Comparison of ENCODE assay signal across 9 cellular contexts in the genomic region with DNA sequence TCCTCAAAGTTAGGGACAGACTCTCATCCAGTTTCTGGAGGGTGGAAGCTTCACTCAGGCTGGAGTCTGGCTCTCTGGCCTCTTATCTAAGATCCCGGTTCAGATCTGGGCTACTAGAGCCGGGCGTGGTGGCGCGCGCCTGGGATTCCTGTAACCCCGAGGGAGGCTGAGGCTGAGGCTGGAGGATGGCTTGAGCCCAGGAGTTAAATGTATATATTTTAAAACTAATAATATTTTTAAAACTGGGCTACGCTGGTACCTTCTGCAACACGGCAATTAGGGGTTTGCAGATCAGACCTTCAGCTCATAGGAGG. TPM values are rescaled to one million over a fixed set of nuclear protein-coding genes. Genes with fewer than 3 reads are reported as not detected.
DNase-seq lines count a peak whose midpoint lies in the region; ATAC-seq, FAIRE-seq and TF ChIP-seq lines count a peak whose summit lies in the region.
"Had no signal": no experiment of that assay in that cellular context is flagged by ENCODE, and none has a peak within 500 bp of the region (broad histone marks: within the 10 kb centered on the region; RNA-seq: fewer than 3 reads in every experiment).

No MANE protein-coding gene starts in this region.

- H3K9me3 Mint-ChIP-seq in CD8-positive, alpha-beta memory T cell: no peaks in the 10 kb centered on the region

- peak overlapping the region; percentile 90 to 100 (median 98) for H3K4me3 Mint-ChIP-seq in CD8-positive, alpha-beta memory T cell

- CTCF ChIA-PET in CD8-positive, alpha-beta memory T cell (lab: Charles Lee): interaction anchor here (8.8 kb wide), 1 partner anchor 13 kb away, joined by 89 read pairs; no protein-coding TSS in a partner anchor
- CTCF ChIA-PET in Panc1 (lab: Charles Lee): interaction anchor here (1.5 kb wide), 1 partner anchor 12 kb away, joined by 4 read pairs; no protein-coding TSS in a partner anchor

- no peak for DNase-seq in CD8-positive, alpha-beta memory T cell
- DNase-seq in Panc1 (ENCODE audit: low read depth, low spot score): no peak
- DNase-seq in pancreas: no peak
- DNase-seq in D721Med (ENCODE audit: insufficient read length, low spot score): no peak
- DNase-seq in DMS79 treated with DMSO at 0.1 percent for 48 hours (lab: John Stamatoyannopoulos, UW): no peak
- no peak for DNase-seq in D341Med (ENCODE audit: low spot score)

- peaks cover 15% of the 10 kb centered on the region for H3K4me1 ChIP-seq in CD8-positive, alpha-beta memory T cell (ENCODE audit: insufficient read depth, low read length)
- H3K4me1 ChIP-seq in Panc1 (ENCODE audit: control insufficient read depth, insufficient read depth, low read length) (peaks cover 7% of the 10 kb centered on the region), esophagus (ENCODE audit: control insufficient read depth in 2 of 2, insufficient read depth in 2 of 2, low read length in 1 of 2) (peaks cover 3 to 6% of the 10 kb centered on the region in 2 donors), pancreas (peaks cover 0 to 12% (median 4%) of the 10 kb centered on the region in 3 donors)

- peaks cover 16 to 25% (median 18%) of the 10 kb centered on the region in 3 donors for H3K4me1 Mint-ChIP-seq in CD8-positive, alpha-beta memory T cell

- no TSS peak for BruUV-seq in Panc1 (replicated peaks; lab: Mats Ljungman, UMichigan)

- peaks cover 0 to 6% (median 2%) of the 10 kb centered on the region in 3 donors for H3K36me3 Mint-ChIP-seq in CD8-positive, alpha-beta memory T cell

- H3K4me3 ChIP-seq in CD8-positive, alpha-beta memory T cell (ENCODE audit: low read length): peak overlapping the region; percentile 78
- peak overlapping the region; percentile 73 to 96 for H3K4me3 ChIP-seq in Panc1 (ENCODE audit: low read depth in 2 of 2, low read length in 2 of 2)
- H3K4me3 ChIP-seq in esophagus (ENCODE audit: low read depth in 1 of 2, low read length in 2 of 2): peak overlapping the region; percentile 89 to 91
- peak overlapping the region; percentile 67 to 90 (median 69) for H3K4me3 ChIP-seq in pancreas

- TF ChIP-seq CTCF in Panc1 (IDR thresholded peaks at IDR 0.05): no peak
- TF ChIP-seq CTCF in pancreas (IDR thresholded peaks at IDR 0.05): no peak
- TF ChIP-seq CTCF in D721Med (IDR thresholded peaks at IDR 0.05; ENCODE audit: insufficient read depth, missing control alignments): no peak

- peak overlapping the region in 7 of 8 donors; percentile 77 to 97 (median 94) for H3K27ac Mint-ChIP-seq in CD8-positive, alpha-beta memory T cell

- peaks cover 7 to 30% of the 10 kb centered on the region in 2 donors for H3K27me3 Mint-ChIP-seq in CD8-positive, alpha-beta memory T cell

- no peaks in the 10 kb centered on the region for H3K27me3 ChIP-seq in CD8-positive, alpha-beta memory T cell (ENCODE audit: insufficient read depth, low read length, poor library complexity, severe bottlenecking)
- H3K27me3 ChIP-seq in Panc1 (ENCODE audit: control insufficient read depth, insufficient read depth, low read length): no peaks in the 10 kb centered on the region; the same call in 1 of the 2 replicates
- no peaks in the 10 kb centered on the region for H3K27me3 ChIP-seq in esophagus (ENCODE audit: control insufficient read depth in 1 of 2, insufficient read depth in 2 of 2, low read length in 2 of 2)
- no peaks in the 10 kb centered on the region for H3K27me3 ChIP-seq in pancreas

- H3K36me3 ChIP-seq in CD8-positive, alpha-beta memory T cell (ENCODE audit: insufficient read depth, low read length): no peaks in the 10 kb centered on the region
- peaks cover 4% of the 10 kb centered on the region; the same call in 1 of the 2 replicates for H3K36me3 ChIP-seq in Panc1 (ENCODE audit: control insufficient read depth, insufficient read depth, low read length)
- no peaks in the 10 kb centered on the region for H3K36me3 ChIP-seq in esophagus (ENCODE audit: control insufficient read depth in 2 of 2, insufficient read depth in 2 of 2, low read length in 1 of 2)
- H3K36me3 ChIP-seq in pancreas: no peaks in the 10 kb centered on the region

- no peak for FAIRE-seq in pancreas (lab: Jason Lieb, UNC)
- FAIRE-seq in D721Med (lab: Jason Lieb, UNC): no peak

- in situ Hi-C loops in Panc1 (cut with HindIII; ENCODE audit: low pct_unique_long_range_greater_than_20kb, low sequenced_read_pairs): no loop called here

- no peak for ATAC-seq in Panc1
- peak in 1 of 4 donors; percentile 8 for ATAC-seq in pancreas
- ATAC-seq in HG02870 (IDR thresholded peaks at IDR 0.05; ENCODE audit: unreplicated experiment): no peak

- 56 to 61% methylated on average over 9 of the region's 9 CpGs for WGBS in esophagus, 2 donors
- WGBS in pancreas, 2 donors: 47 to 54% methylated on average over 9 of the region's 9 CpGs

- intact Hi-C loops in Panc1 (cut with micrococcal nuclease; ENCODE audit: unreplicated experiment): no loop called here
- intact Hi-C loops in pancreas (cut with DNase I): no loop called here

- H3K9me3 ChIP-seq in CD8-positive, alpha-beta memory T cell (ENCODE audit: low read length): no peaks in the 10 kb centered on the region
- no peaks in the 10 kb centered on the region for H3K9me3 ChIP-seq in Panc1 (ENCODE audit: control insufficient read depth, insufficient read depth, low read depth, low read length)
- no peaks in the 10 kb centered on the region for H3K9me3 ChIP-seq in esophagus (ENCODE audit: control insufficient read depth in 2 of 2, insufficient read depth in 1 of 2, low read depth in 1 of 2, low read length in 1 of 2)
- no peaks in the 10 kb centered on the region for H3K9me3 ChIP-seq in pancreas

- H3K27ac ChIP-seq in CD8-positive, alpha-beta memory T cell (ENCODE audit: low read depth, low read length): peak overlapping the region; percentile 74
- peak overlapping the region; percentile 97 for H3K27ac ChIP-seq in Panc1 (ENCODE audit: low read length)
- peak overlapping the region in 1 of 2 donors; percentile 77 for H3K27ac ChIP-seq in esophagus (ENCODE audit: low read depth in 2 of 2, low read length in 1 of 2)
- peak overlapping the region in 2 of 4 donors; percentile 82 to 87 for H3K27ac ChIP-seq in pancreas

- POLR2A ChIA-PET in CD8-positive, alpha-beta memory T cell (lab: Charles Lee): interaction anchor here (0.6 kb wide), 1 partner anchor 40 kb away, joined by 3 read pairs; no protein-coding TSS in a partner anchor
- POLR2A ChIA-PET in Panc1 (lab: Charles Lee): no interaction called here

RNA-seq across cellular contexts. Expression of a gene that starts 0.7 kb away (rescaled TPM):
- 10 to 100 TPM; 11.3 TPM for total RNA-seq in CD8-positive, alpha-beta memory T cell
- polyA plus RNA-seq in CD8-positive, alpha-beta memory T cell: 4.3 TPM
- 13.4 TPM for total RNA-seq in Panc1 (2021; ENCODE audit: unreplicated experiment)
- polyA plus RNA-seq in Panc1 (2012; ENCODE audit: insufficient read length): 4.7 TPM
- 1 to 10 TPM; 4.4 to 4.6 TPM for polyA plus RNA-seq in esophagus
- total RNA-seq in pancreas: 1 to 10 TPM; 3.2 to 6.9 (median 4.2) TPM
- 1 to 10 TPM; 4.8 to 7.4 TPM for polyA plus RNA-seq in pancreas

RNA-seq across cellular contexts. Expression of a gene that starts 26.9 kb away (rescaled TPM):
- not detected for total RNA-seq in CD8-positive, alpha-beta memory T cell
- polyA plus RNA-seq in CD8-positive, alpha-beta memory T cell: not detected
- total RNA-seq in Panc1 (2021; ENCODE audit: unreplicated experiment): not detected
- not detected for polyA plus RNA-seq in Panc1 (2012; ENCODE audit: insufficient read length)
- not detected for polyA plus RNA-seq in esophagus
- total RNA-seq in pancreas: under 1 TPM in 3 of 6 donors, not detected in 3; 0.06 to 0.17 (median 0.09) TPM
- under 1 TPM; 0.02 to 0.19 TPM for polyA plus RNA-seq in pancreas
- total RNA-seq: left colon had no signal

RNA-seq across cellular contexts. Expression of a gene that starts 38.8 kb away (rescaled TPM):
- 100 to 1,000 TPM; 423 to 432 TPM for total RNA-seq in CD8-positive, alpha-beta memory T cell
- 291 TPM for polyA plus RNA-seq in CD8-positive, alpha-beta memory T cell
- total RNA-seq in Panc1 (2021; ENCODE audit: unreplicated experiment): 393 TPM
- polyA plus RNA-seq in Panc1 (2012; ENCODE audit: insufficient read length): 285 TPM
- 100 to 1,000 TPM; 138 to 273 TPM for polyA plus RNA-seq in esophagus
- 10 to 100 TPM; 18.4 to 54.5 (median 46.2) TPM for total RNA-seq in pancreas
- 10 to 100 TPM; 48.8 to 87.2 TPM for polyA plus RNA-seq in pancreas
